ENCODE assay signal across 8 cellular contexts in genomic region chr2:129812071-129812470, GRCh38.
A peak's percentile ranks its signal among the peaks of the same experiment; 100 is the strongest.
DNase-seq lines count a peak whose midpoint lies in the region; ATAC-seq and TF ChIP-seq lines count a peak whose summit lies in the region.

No MANE protein-coding gene starts in this region.

- no peak for TF ChIP-seq EP300 in gastroesophageal sphincter (IDR thresholded peaks at IDR 0.05)

- H3K36me3 ChIP-seq in gastroesophageal sphincter = no peaks in the 10 kb centered on the region
- H3K36me3 ChIP-seq in mesenchymal stem cell (ENCODE audit: control insufficient read depth in 1 of 2, insufficient read depth in 2 of 2, low read depth in 1 of 2, low read length in 2 of 2) = no peaks in the 10 kb centered on the region
- no peaks in the 10 kb centered on the region for H3K36me3 ChIP-seq in CD8-positive, alpha-beta memory T cell (ENCODE audit: insufficient read depth, low read length)
- no peaks in the 10 kb centered on the region for H3K36me3 ChIP-seq in mesendoderm (ENCODE audit: control insufficient read depth, insufficient read depth, low read length)

- no peak overlapping the region for H3K27ac Mint-ChIP-seq in activated naive CD4-positive, alpha-beta T cell treated with anti-CD3 and anti-CD28 coated beads, Interleukin-2, amount 50 U/mL, for 72 hours
- no peak overlapping the region for H3K27ac Mint-ChIP-seq in activated naive CD4-positive, alpha-beta T cell treated with anti-CD3 and anti-CD28 coated beads for 36 hours
- no peak overlapping the region for H3K27ac Mint-ChIP-seq in CD8-positive, alpha-beta memory T cell

- peaks cover 9% of the 10 kb centered on the region for H3K27me3 Mint-ChIP-seq in activated naive CD4-positive, alpha-beta T cell treated with anti-CD3 and anti-CD28 coated beads for 36 hours (ENCODE audit: low read depth)
- peaks cover 1 to 32% of the 10 kb centered on the region in 2 donors for H3K27me3 Mint-ChIP-seq in CD8-positive, alpha-beta memory T cell

- H3K27ac ChIP-seq in gastroesophageal sphincter (no peak overlapping the region), mesenchymal stem cell (ENCODE audit: low read length, poor library complexity, severe bottlenecking) (no peak overlapping the region), mesendoderm (ENCODE audit: low read depth, low read length) (no peak overlapping the region)
- no peak overlapping the region for H3K27ac ChIP-seq in CD8-positive, alpha-beta memory T cell (ENCODE audit: low read depth, low read length)

- no peak overlapping the region for H4K91ac ChIP-seq in mesenchymal stem cell (ENCODE audit: low read length)

- no peak overlapping the region for H2BK15ac ChIP-seq in mesenchymal stem cell (ENCODE audit: low read depth, poor library complexity, severe bottlenecking)
- H2BK15ac ChIP-seq in mesendoderm (replicated peaks; ENCODE audit: low read depth) = no peak overlapping the region

- WGBS in gastroesophageal sphincter (ENCODE audit: low coverage in 1 of 2), 2 donors = 34 to 50% methylated on average over 2 to 3 of the region's 4 CpGs
- WGBS in mesenchymal stem cell = 81% methylated on average over 4 of the region's 4 CpGs
- WGBS in mesendoderm (ENCODE audit: extremely low coverage, insufficient coverage, low lambda C conversion rate) = no CpG with 5 or more reads among the region's 4 CpGs

- H3K4me1 ChIP-seq in gastroesophageal sphincter (no peaks in the 10 kb centered on the region), mesenchymal stem cell (ENCODE audit: control insufficient read depth, insufficient read depth, low read depth, low read length) (peaks cover 2% of the 10 kb centered on the region), mesendoderm (ENCODE audit: control insufficient read depth, low read depth, low read length) (no peaks in the 10 kb centered on the region)
- H3K4me1 ChIP-seq in CD8-positive, alpha-beta memory T cell (ENCODE audit: insufficient read depth, low read length) = no peaks in the 10 kb centered on the region

- no peak overlapping the region for H3K23ac ChIP-seq in mesenchymal stem cell (ENCODE audit: low read length in 2 of 2)
- H3K23ac ChIP-seq in mesendoderm (ENCODE audit: low read length) = no peak overlapping the region

- no peak overlapping the region for H3K56ac ChIP-seq in mesendoderm (ENCODE audit: low read length)

- H4K8ac ChIP-seq in mesenchymal stem cell (ENCODE audit: low read length) (no peak overlapping the region), mesendoderm (ENCODE audit: low read depth, low read length) (no peak overlapping the region)

- TF ChIP-seq POLR2A in gastroesophageal sphincter (IDR thresholded peaks at IDR 0.05) = no peak

- peak in 1 of 2 donors; percentile 11 for DNase-seq in activated naive CD4-positive, alpha-beta T cell treated with anti-CD3 and anti-CD28 coated beads, Interleukin-2, amount 50 U/mL, for 72 hours (ENCODE audit: low spot score in 2 of 2)
- DNase-seq in activated naive CD4-positive, alpha-beta T cell treated with anti-CD3 and anti-CD28 coated beads for 36 hours = no peak
- DNase-seq in KBM-7 (peak; percentile 92), ureter (ENCODE audit: low spot score) (peak; percentile 65), mesenchymal stem cell (no peak), mesendoderm (no peak)
- no peak for DNase-seq in CD8-positive, alpha-beta memory T cell

- peak; percentile 93 to 98 for ATAC-seq in activated naive CD4-positive, alpha-beta T cell treated with anti-CD3 and anti-CD28 coated beads, Interleukin-2, amount 50 U/mL, for 72 hours
- ATAC-seq in gastroesophageal sphincter = peak; percentile 76

- POLR2A ChIA-PET in CD8-positive, alpha-beta memory T cell (lab: Charles Lee) = no interaction called here

- no peak overlapping the region for H3K9ac ChIP-seq in mesenchymal stem cell (ENCODE audit: low read length)
- H3K9ac ChIP-seq in mesendoderm (ENCODE audit: low read length) = no peak overlapping the region

- H2AK5ac ChIP-seq in mesenchymal stem cell (ENCODE audit: low read length, severe bottlenecking) (no peak overlapping the region), mesendoderm (ENCODE audit: low read length) (no peak overlapping the region)

- H2AFZ ChIP-seq in mesenchymal stem cell (ENCODE audit: low read depth, low read length) = no peak overlapping the region

- no peak overlapping the region for H3K4me3 Mint-ChIP-seq in activated naive CD4-positive, alpha-beta T cell treated with anti-CD3 and anti-CD28 coated beads for 36 hours
- no peak overlapping the region for H3K4me3 Mint-ChIP-seq in CD8-positive, alpha-beta memory T cell

- H3K4me3 ChIP-seq in gastroesophageal sphincter (no peak overlapping the region), mesenchymal stem cell (ENCODE audit: insufficient read depth in 1 of 2, low read depth in 1 of 2, low read length in 2 of 2) (no peak overlapping the region), mesendoderm (ENCODE audit: low read length) (no peak overlapping the region)
- H3K4me3 ChIP-seq in CD8-positive, alpha-beta memory T cell (ENCODE audit: low read length) = no peak overlapping the region

- H3K18ac ChIP-seq in mesenchymal stem cell (ENCODE audit: low read depth in 1 of 2, low read length in 2 of 2) (no peak overlapping the region), mesendoderm (ENCODE audit: low read length) (no peak overlapping the region)

- intact Hi-C loops in activated naive CD4-positive, alpha-beta T cell treated with anti-CD3 and anti-CD28 coated beads for 36 hours (cut with micrococcal nuclease) = no loop called here

- no peak overlapping the region for H3K4ac ChIP-seq in mesenchymal stem cell (ENCODE audit: low read depth in 1 of 2, low read length in 2 of 2)
- H3K4ac ChIP-seq in mesendoderm (ENCODE audit: low read depth, low read length) = no peak overlapping the region

- H2BK120ac ChIP-seq in mesenchymal stem cell (ENCODE audit: low read depth, low read length) = no peak overlapping the region
- no peak overlapping the region for H2BK120ac ChIP-seq in mesendoderm (ENCODE audit: low read depth, low read length)

- no peaks in the 10 kb centered on the region for H3K79me1 ChIP-seq in mesenchymal stem cell (replicated peaks; ENCODE audit: low read length, poor library complexity, severe bottlenecking)
- H3K79me1 ChIP-seq in mesendoderm (ENCODE audit: low read length) = no peaks in the 10 kb centered on the region

- CTCF ChIA-PET in activated naive CD4-positive, alpha-beta T cell treated with anti-CD3 and anti-CD28 coated beads for 36 hours (lab: Charles Lee) = interaction anchor here (0.6 kb wide), 1 partner anchor 42 kb away, joined by 3 read pairs; no protein-coding TSS in a partner anchor
- CTCF ChIA-PET in CD8-positive, alpha-beta memory T cell (lab: Charles Lee) = no interaction called here

- in situ Hi-C loops in KBM-7 (cut with MboI; ENCODE audit: low pct_unique_long_range_greater_than_20kb, low sequenced_read_pairs) = no loop called here

- H3K9me3 Mint-ChIP-seq in activated naive CD4-positive, alpha-beta T cell treated with anti-CD3 and anti-CD28 coated beads, Interleukin-2, amount 50 U/mL, for 72 hours = peaks cover 5 to 18% of the 10 kb centered on the region in 2 donors
- peaks cover 12% of the 10 kb centered on the region for H3K9me3 Mint-ChIP-seq in activated naive CD4-positive, alpha-beta T cell treated with anti-CD3 and anti-CD28 coated beads for 36 hours
- H3K9me3 Mint-ChIP-seq in CD8-positive, alpha-beta memory T cell = peaks cover 7 to 19% (median 15%) of the 10 kb centered on the region in 5 donors

- no peaks in the 10 kb centered on the region for H3K4me1 Mint-ChIP-seq in activated naive CD4-positive, alpha-beta T cell treated with anti-CD3 and anti-CD28 coated beads for 36 hours (ENCODE audit: low read depth)
- H3K4me1 Mint-ChIP-seq in CD8-positive, alpha-beta memory T cell = no peaks in the 10 kb centered on the region

- H3K4me2 ChIP-seq in mesenchymal stem cell (ENCODE audit: low read length, poor library complexity, severe bottlenecking) = no peak overlapping the region
- no peak overlapping the region for H3K4me2 ChIP-seq in mesendoderm (ENCODE audit: low read length)

- no peak overlapping the region for H4K5ac ChIP-seq in mesendoderm (ENCODE audit: low read length)

- H3K9me3 ChIP-seq in gastroesophageal sphincter = peaks cover 0 to 14% (median 0%) of the 10 kb centered on the region in 3 donors
- H3K9me3 ChIP-seq in mesenchymal stem cell (ENCODE audit: control insufficient read depth, low read length) = peaks cover 5% of the 10 kb centered on the region
- H3K9me3 ChIP-seq in CD8-positive, alpha-beta memory T cell (ENCODE audit: low read length) = no peaks in the 10 kb centered on the region

- no peaks in the 10 kb centered on the region for H3K79me2 ChIP-seq in mesendoderm (ENCODE audit: control insufficient read depth, insufficient read depth, low read length)

- H2BK5ac ChIP-seq in mesenchymal stem cell (ENCODE audit: low read depth, low read length, poor library complexity, severe bottlenecking) (no peak overlapping the region), mesendoderm (ENCODE audit: low read length) (no peak overlapping the region)

- H3K27me3 ChIP-seq in gastroesophageal sphincter (no peaks in the 10 kb centered on the region), mesenchymal stem cell (ENCODE audit: control insufficient read depth in 1 of 2, insufficient read depth in 1 of 2, low read length in 2 of 2) (peaks cover 0 to 7% of the 10 kb centered on the region in 2 experiments), mesendoderm (ENCODE audit: insufficient read depth, low read length, poor library complexity) (no peaks in the 10 kb centered on the region)
- no peaks in the 10 kb centered on the region for H3K27me3 ChIP-seq in CD8-positive, alpha-beta memory T cell (ENCODE audit: insufficient read depth, low read length, poor library complexity, severe bottlenecking)

- H3K14ac ChIP-seq in mesenchymal stem cell (ENCODE audit: low read length in 2 of 2) = no peak overlapping the region

- no peak overlapping the region for H2BK12ac ChIP-seq in mesenchymal stem cell (ENCODE audit: low read length in 2 of 2)

- peaks cover 0 to 19% of the 10 kb centered on the region in 2 donors for H3K36me3 Mint-ChIP-seq in activated naive CD4-positive, alpha-beta T cell treated with anti-CD3 and anti-CD28 coated beads, Interleukin-2, amount 50 U/mL, for 72 hours
- no peaks in the 10 kb centered on the region for H3K36me3 Mint-ChIP-seq in activated naive CD4-positive, alpha-beta T cell treated with anti-CD3 and anti-CD28 coated beads for 36 hours (ENCODE audit: low read depth)
- H3K36me3 Mint-ChIP-seq in CD8-positive, alpha-beta memory T cell = peaks cover 0 to 8% (median 1%) of the 10 kb centered on the region in 3 donors

- TF ChIP-seq CTCF in gastroesophageal sphincter (IDR thresholded peaks at IDR 0.05) = no peak

Comparison
In these comparisons a context has a peak if more than half of its experiments do, and no peak if none do; other contexts are left out.
1. DNase-seq: peak in KBM-7 (single experiment) and ureter (single experiment); none in activated naive CD4-positive, alpha-beta T cell treated with anti-CD3 and anti-CD28 coated beads for 36 hours (single experiment), mesenchymal stem cell (single experiment), CD8-positive, alpha-beta memory T cell (0 of 5) and mesendoderm (single experiment).